Comparison of ENCODE assay signal across 8 cellular contexts in genomic region chr6:44010411-44011349, GRCh38.
DNase-seq lines count a peak whose midpoint lies in the region; ATAC-seq and TF ChIP-seq lines count a peak whose summit lies in the region.

No MANE protein-coding gene starts in this region.

- no peak for ATAC-seq in GM21367 (IDR thresholded peaks at IDR 0.05; ENCODE audit: unreplicated experiment)
- no peak for ATAC-seq in GM21447 (IDR thresholded peaks at IDR 0.05; ENCODE audit: unreplicated experiment)

- TF ChIP-seq CTCF in fibroblast of mammary gland (conservative IDR thresholded peaks at IDR 0.05; ENCODE audit: control insufficient read depth, insufficient read depth, low read depth, low read length): no peak

- H3K27me3 ChIP-seq in skeletal muscle satellite cell (ENCODE audit: control insufficient read depth, insufficient read depth, low read length): no peaks in the 10 kb centered on the region

- no peaks in the 10 kb centered on the region for H3K36me3 ChIP-seq in skeletal muscle satellite cell (ENCODE audit: insufficient read depth, low read length)

- DNase-seq in NCI-H2107 (lab: John Stamatoyannopoulos, UW): peak; percentile 52
- no peak for DNase-seq in NCI-H2107 treated with DMSO at 0.1 percent for 48 hours (lab: John Stamatoyannopoulos, UW; ENCODE audit: unreplicated experiment)
- DNase-seq in fibroblast of mammary gland (ENCODE audit: low read depth): peak; percentile 99
- DNase-seq in NCI-H1694 (lab: John Stamatoyannopoulos, UW): no peak

- H3K4me1 ChIP-seq in skeletal muscle satellite cell (ENCODE audit: control insufficient read depth, insufficient read depth, low read length): peaks cover 32% of the 10 kb centered on the region

- peak overlapping the region; percentile 74 for H3K9ac ChIP-seq in skeletal muscle satellite cell (ENCODE audit: low read depth, low read length)

- H3K9me3 ChIP-seq in skeletal muscle satellite cell (replicated peaks; ENCODE audit: low read length): peaks cover 12% of the 10 kb centered on the region

- H3K4me3 ChIP-seq in fibroblast of mammary gland (ENCODE audit: control insufficient read depth, low read depth, low read length) (no peak overlapping the region), skeletal muscle satellite cell (ENCODE audit: low read length) (peak overlapping the region; percentile 23)

- H3K4me2 ChIP-seq in skeletal muscle satellite cell (ENCODE audit: low read length): peak overlapping the region; percentile 65

TF ChIP-seq in PFSK-1, 5 proteins besides CTCF, POLR2A, EP300 and RAD21:
- TF ChIP-seq FOXP2 (optimal IDR thresholded peaks at IDR 0.05; ENCODE audit: borderline replicate concordance, extremely low read depth, extremely low read length, insufficient read depth) (peak; percentile 32), TAF1 (IDR thresholded peaks at IDR 0.05; ENCODE audit: borderline replicate concordance, insufficient read depth, low read length) (no peak), POLR2AphosphoS5 (IDR thresholded peaks at IDR 0.05; ENCODE audit: low read depth, low read length) (no peak), REST (IDR thresholded peaks at IDR 0.05; ENCODE audit: insufficient read depth in 1 of 2, low read depth in 2 of 2, low read length in 2 of 2) (peak in 1 of 2 experiments; percentile 51; a peak in 1 of 4 replicates), SIN3A (IDR thresholded peaks at IDR 0.05; ENCODE audit: borderline replicate concordance, insufficient read depth, low read length) (no peak)

Comparison
In these comparisons a context has a peak if more than half of its experiments do, and no peak if none do; other contexts are left out.
1. DNase-seq: peak in NCI-H2107 (single experiment) and fibroblast of mammary gland (single experiment); none in NCI-H2107 treated with DMSO at 0.1 percent for 48 hours (single experiment) and NCI-H1694 (single experiment).